ENCODE assay signal across 8 cellular contexts in the genomic region with DNA sequence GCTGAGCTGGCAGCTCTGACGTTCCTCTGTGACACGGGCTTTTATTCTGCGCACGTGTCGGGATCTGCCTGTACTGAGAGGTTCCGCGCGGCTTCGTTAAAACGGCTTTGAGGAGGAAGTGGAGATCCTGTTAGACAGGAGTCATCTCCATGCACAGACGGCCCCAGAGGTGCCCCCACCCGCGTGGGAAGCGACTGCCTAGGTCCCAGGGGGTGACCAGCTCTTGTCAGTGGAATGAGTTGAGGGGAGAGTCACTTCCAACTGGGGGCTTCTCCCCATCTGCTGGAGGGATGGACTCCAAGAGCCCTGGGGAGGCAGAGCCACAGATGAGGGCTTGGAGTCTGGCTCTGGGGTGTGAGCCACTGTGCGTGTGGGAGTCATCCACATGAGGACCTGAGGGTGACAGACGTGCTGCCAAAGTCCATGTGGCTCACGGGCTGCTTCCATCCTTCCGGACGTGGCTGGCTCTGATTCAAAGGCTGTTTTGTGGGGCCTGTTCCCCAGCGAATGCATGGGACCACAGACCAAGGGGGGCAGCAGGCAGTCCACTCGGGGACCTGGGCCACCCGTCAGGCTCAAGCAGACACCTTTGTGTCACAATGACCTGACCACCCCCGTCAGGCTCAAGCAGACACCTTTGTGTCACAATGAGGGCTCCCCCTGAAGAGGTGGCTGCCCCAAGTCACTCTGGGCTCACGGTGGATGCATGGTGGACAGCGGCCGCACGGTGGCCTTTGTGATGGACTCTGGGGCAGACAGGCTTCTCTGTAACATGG. TPM values are rescaled to one million over a fixed set of nuclear protein-coding genes. Genes with fewer than 3 reads are reported as not detected.
DNase-seq lines count a peak whose midpoint lies in the region; ATAC-seq and TF ChIP-seq lines count a peak whose summit lies in the region.

No MANE protein-coding gene starts in this region.

- H3K9me2 ChIP-seq in DOHH2 (replicated peaks; ENCODE audit: control insufficient read depth, low read length), result no peaks in the 10 kb centered on the region

- H3K9me3 ChIP-seq in DOHH2 (ENCODE audit: control insufficient read depth, insufficient read depth, low read length) (no peaks in the 10 kb centered on the region), right atrium auricular region (no peaks in the 10 kb centered on the region)

- peak overlapping the region; percentile 64 for H3K4me2 ChIP-seq in DOHH2 (ENCODE audit: low read length)

- H3K4me3 ChIP-seq in DOHH2 (ENCODE audit: low read length) (no peak overlapping the region; the same call in 1 of the 2 replicates), right atrium auricular region (no peak overlapping the region), skeletal muscle cell (ENCODE audit: low read depth, low read length) (peak overlapping the region; percentile 49)

- no peaks in the 10 kb centered on the region for H4K20me1 ChIP-seq in DOHH2 (ENCODE audit: control insufficient read depth, insufficient read depth, low read depth, low read length)

- peaks cover 11% of the 10 kb centered on the region for H3K36me3 ChIP-seq in DOHH2 (ENCODE audit: control insufficient read depth, low read length)
- H3K36me3 ChIP-seq in right atrium auricular region, result peaks cover 32% of the 10 kb centered on the region

- ATAC-seq in GM19467 (IDR thresholded peaks at IDR 0.05; ENCODE audit: unreplicated experiment), result no peak
- no peak for ATAC-seq in HG02678 (IDR thresholded peaks at IDR 0.05; ENCODE audit: unreplicated experiment)
- ATAC-seq in GM18868 (IDR thresholded peaks at IDR 0.05; ENCODE audit: unreplicated experiment), result no peak

- H3K4me1 ChIP-seq in DOHH2 (ENCODE audit: control insufficient read depth, low read length), result peaks cover 14% of the 10 kb centered on the region
- peaks cover 0 to 33% of the 10 kb centered on the region in 2 donors for H3K4me1 ChIP-seq in right atrium auricular region

- no peak overlapping the region for H3K27ac ChIP-seq in DOHH2 (ENCODE audit: low read depth, low read length)
- H3K27ac ChIP-seq in right atrium auricular region, result peak overlapping the region; percentile 20 to 55

- no peaks in the 10 kb centered on the region for H3K79me2 ChIP-seq in DOHH2 (ENCODE audit: control insufficient read depth, low read length)

- TF ChIP-seq CTCF in DOHH2 (IDR thresholded peaks at IDR 0.05; ENCODE audit: low read depth, low read length, poor library complexity, severe bottlenecking) (no peak), right atrium auricular region (IDR thresholded peaks at IDR 0.05) (no peak)

- no peaks in the 10 kb centered on the region for H3F3A ChIP-seq in DOHH2 (ENCODE audit: control insufficient read depth, insufficient read depth)

- H3K27me3 ChIP-seq in DOHH2 (ENCODE audit: control insufficient read depth, low read length) (peaks cover 13% of the 10 kb centered on the region), right atrium auricular region (no peaks in the 10 kb centered on the region)

- DNase-seq in NOMO-1 treated with DMSO at 0.1 percent for 48 hours (lab: John Stamatoyannopoulos, UW; ENCODE audit: unreplicated experiment) (peak; percentile 82), right atrium auricular region (ENCODE audit: low spot score) (peak; percentile 91), skeletal muscle cell (ENCODE audit: low read depth) (peak; percentile 16)
- DNase-seq in activated naive CD4-positive, alpha-beta T cell treated with Interleukin-2 at 50 U/mL for 16 hours, result peak; percentile 34

RNA-seq across cellular contexts. Expression of gene PTTG1IP, which starts 26.8 kb away (rescaled TPM):
- 100 to 1,000 TPM; 284 to 303 TPM for total RNA-seq in right atrium auricular region

RNA-seq across cellular contexts. Expression of gene SUMO3, which starts 28.8 kb away (rescaled TPM):
- 10 to 100 TPM; 59.7 to 74.1 TPM for total RNA-seq in right atrium auricular region

RNA-seq across cellular contexts. Expression of gene UBE2G2, which starts 45.1 kb away (rescaled TPM):
- 10 to 100 TPM; 47.5 to 52.5 TPM for total RNA-seq in right atrium auricular region

Comparison
In these comparisons a context has a peak if more than half of its experiments do, and no peak if none do; other contexts are left out.
1. DNase-seq: peak in every context shown above with its lines; median percentile 91 in right atrium auricular region; 82 in NOMO-1 treated with DMSO at 0.1 percent for 48 hours; 34 in activated naive CD4-positive, alpha-beta T cell treated with Interleukin-2 at 50 U/mL for 16 hours; 16 in skeletal muscle cell.